Comparison of ENCODE assay signal across 1 cellular context in the genomic region with DNA sequence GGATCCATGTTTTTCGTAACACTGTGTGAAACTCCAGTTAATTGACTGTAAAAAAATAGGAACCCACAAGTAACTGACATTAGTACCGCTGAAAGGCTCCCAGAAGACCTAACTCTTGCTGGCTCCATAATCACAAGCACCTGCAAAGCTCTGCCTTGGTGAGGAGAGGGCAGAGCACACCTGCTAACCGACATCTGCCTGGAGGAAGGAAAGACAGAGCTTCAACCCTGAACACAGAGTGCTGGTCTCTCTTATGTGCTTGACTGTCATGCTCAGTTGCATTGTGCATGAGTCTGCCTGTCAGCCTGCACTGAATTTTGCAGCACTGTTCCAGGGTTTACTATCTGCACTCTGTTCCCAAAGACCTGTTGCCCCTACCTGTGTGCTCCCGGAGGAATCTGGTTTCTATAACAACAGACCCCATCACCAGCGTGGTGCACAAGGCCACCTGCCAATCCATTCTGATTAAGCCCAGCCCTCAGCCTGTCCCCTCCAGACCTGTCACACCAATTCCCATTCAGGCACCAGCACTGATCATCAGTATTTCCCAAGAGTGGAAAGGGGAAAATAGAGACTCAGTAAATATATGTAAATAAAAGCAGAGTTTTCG.
TF ChIP-seq lines count a peak whose summit lies in the region.

No MANE protein-coding gene starts in this region.

TF ChIP-seq in GM23338, 12 proteins besides CTCF, POLR2A, EP300 and RAD21 (continued from another document):
- TF ChIP-seq, protein P1, sequence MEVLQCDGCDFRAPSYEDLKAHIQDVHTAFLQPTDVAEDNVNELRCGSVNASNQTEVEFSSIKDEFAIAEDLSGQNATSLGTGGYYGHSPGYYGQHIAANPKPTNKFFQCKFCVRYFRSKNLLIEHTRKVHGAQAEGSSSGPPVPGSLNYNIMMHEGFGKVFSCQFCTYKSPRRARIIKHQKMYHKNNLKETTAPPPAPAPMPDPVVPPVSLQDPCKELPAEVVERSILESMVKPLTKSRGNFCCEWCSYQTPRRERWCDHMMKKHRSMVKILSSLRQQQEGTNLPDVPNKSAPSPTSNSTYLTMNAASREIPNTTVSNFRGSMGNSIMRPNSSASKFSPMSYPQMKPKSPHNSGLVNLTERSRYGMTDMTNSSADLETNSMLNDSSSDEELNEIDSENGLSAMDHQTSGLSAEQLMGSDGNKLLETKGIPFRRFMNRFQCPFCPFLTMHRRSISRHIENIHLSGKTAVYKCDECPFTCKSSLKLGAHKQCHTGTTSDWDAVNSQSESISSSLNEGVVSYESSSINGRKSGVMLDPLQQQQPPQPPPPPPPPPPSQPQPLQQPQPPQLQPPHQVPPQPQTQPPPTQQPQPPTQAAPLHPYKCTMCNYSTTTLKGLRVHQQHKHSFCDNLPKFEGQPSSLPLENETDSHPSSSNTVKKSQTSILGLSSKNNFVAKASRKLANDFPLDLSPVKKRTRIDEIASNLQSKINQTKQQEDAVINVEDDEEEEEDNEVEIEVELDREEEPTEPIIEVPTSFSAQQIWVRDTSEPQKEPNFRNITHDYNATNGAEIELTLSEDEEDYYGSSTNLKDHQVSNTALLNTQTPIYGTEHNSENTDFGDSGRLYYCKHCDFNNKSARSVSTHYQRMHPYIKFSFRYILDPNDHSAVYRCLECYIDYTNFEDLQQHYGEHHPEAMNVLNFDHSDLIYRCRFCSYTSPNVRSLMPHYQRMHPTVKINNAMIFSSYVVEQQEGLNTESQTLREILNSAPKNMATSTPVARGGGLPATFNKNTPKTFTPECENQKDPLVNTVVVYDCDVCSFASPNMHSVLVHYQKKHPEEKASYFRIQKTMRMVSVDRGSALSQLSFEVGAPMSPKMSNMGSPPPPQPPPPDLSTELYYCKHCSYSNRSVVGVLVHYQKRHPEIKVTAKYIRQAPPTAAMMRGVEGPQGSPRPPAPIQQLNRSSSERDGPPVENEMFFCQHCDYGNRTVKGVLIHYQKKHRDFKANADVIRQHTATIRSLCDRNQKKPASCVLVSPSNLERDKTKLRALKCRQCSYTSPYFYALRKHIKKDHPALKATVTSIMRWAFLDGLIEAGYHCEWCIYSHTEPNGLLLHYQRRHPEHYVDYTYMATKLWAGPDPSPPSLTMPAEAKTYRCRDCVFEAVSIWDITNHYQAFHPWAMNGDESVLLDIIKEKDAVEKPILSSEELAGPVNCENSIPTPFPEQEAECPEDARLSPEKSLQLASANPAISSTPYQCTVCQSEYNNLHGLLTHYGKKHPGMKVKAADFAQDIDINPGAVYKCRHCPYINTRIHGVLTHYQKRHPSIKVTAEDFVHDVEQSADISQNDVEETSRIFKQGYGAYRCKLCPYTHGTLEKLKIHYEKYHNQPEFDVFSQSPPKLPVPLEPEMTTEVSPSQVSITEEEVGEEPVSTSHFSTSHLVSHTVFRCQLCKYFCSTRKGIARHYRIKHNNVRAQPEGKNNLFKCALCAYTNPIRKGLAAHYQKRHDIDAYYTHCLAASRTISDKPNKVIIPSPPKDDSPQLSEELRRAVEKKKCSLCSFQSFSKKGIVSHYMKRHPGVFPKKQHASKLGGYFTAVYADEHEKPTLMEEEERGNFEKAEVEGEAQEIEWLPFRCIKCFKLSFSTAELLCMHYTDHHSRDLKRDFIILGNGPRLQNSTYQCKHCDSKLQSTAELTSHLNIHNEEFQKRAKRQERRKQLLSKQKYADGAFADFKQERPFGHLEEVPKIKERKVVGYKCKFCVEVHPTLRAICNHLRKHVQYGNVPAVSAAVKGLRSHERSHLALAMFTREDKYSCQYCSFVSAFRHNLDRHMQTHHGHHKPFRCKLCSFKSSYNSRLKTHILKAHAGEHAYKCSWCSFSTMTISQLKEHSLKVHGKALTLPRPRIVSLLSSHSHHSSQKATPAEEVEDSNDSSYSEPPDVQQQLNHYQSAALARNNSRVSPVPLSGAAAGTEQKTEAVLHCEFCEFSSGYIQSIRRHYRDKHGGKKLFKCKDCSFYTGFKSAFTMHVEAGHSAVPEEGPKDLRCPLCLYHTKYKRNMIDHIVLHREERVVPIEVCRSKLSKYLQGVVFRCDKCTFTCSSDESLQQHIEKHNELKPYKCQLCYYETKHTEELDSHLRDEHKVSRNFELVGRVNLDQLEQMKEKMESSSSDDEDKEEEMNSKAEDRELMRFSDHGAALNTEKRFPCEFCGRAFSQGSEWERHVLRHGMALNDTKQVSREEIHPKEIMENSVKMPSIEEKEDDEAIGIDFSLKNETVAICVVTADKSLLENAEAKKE (CRISPR knock-in tag; IDR thresholded peaks at IDR 0.05) = no peak
- no peak for TF ChIP-seq NANOG (IDR thresholded peaks at IDR 0.05; ENCODE audit: borderline replicate concordance)
